ENCODE assay signal across 16 cellular contexts in genomic region chr14:97377550-97377949, GRCh38.
DNase-seq lines count a peak whose midpoint lies in the region; ATAC-seq and TF ChIP-seq lines count a peak whose summit lies in the region.
"Had no signal": no experiment of that assay in that cellular context is flagged by ENCODE, and none has a peak within 500 bp of the region (broad histone marks: within the 10 kb centered on the region; RNA-seq: fewer than 3 reads in every experiment).

No MANE protein-coding gene starts in this region.

- no peak for ATAC-seq in HG02973 (IDR thresholded peaks at IDR 0.05; ENCODE audit: unreplicated experiment)
- ATAC-seq: HepG2, Panc1, Right ventricle myocardium inferior had no signal

- no peaks in the 10 kb centered on the region for H3K27me3 ChIP-seq in GM06990 (replicated peaks; ENCODE audit: control insufficient read depth, insufficient read depth, low read length)

- DNase-seq in NCI-H1417 (lab: John Stamatoyannopoulos, UW) = peak in 2 of 3 experiments; percentile 16 to 45
- no peak for DNase-seq in NCI-H1417 treated with DMSO at 0.1 percent for 48 hours (lab: John Stamatoyannopoulos, UW)
- peak; percentile 40 for DNase-seq in GM06990 (ENCODE audit: extremely low read depth, insufficient read length)
- no peak for DNase-seq in activated CD4-positive, alpha-beta memory T cell treated with anti-CD3 and anti-CD28 coated beads, Interleukin-2, amount 10 ng/mL, durations not matched to agents 7 days and 5 days
- no peak for DNase-seq in immature natural killer cell
- DNase-seq in AG20443 (ENCODE audit: low spot score) = no peak
- DNase-seq in D341Med (ENCODE audit: low spot score) = no peak
- DNase-seq: GF-D8, HFFc6, KG1, NCI-H1436 treated with DMSO at 0.1 percent for 48 hours, NCI-H2081 had no signal

- peaks cover 13% of the 10 kb centered on the region for H3K36me3 Mint-ChIP-seq in activated CD4-positive, alpha-beta memory T cell treated with anti-CD3 and anti-CD28 coated beads, Interleukin-2, amount 10 ng/mL, durations not matched to agents 7 days and 5 days (ENCODE audit: low read depth)
- peaks cover 0 to 17% (median 5%) of the 10 kb centered on the region in 3 donors for H3K36me3 Mint-ChIP-seq in immature natural killer cell

- CTCF ChIA-PET in activated CD4-positive, alpha-beta memory T cell treated with anti-CD3 and anti-CD28 coated beads, Interleukin-2, amount 10 ng/mL, durations not matched to agents 7 days and 5 days (lab: Charles Lee) = interaction anchor here (1.2 kb wide), 1 partner anchor 80 kb away, joined by 3 read pairs; no protein-coding TSS in a partner anchor

- POLR2A ChIA-PET in activated CD4-positive, alpha-beta memory T cell treated with anti-CD3 and anti-CD28 coated beads, Interleukin-2, amount 10 ng/mL, durations not matched to agents 7 days and 5 days (lab: Charles Lee) = interaction anchor here (1.2 to 2.5 kb wide), 5 partner anchors 8 to 81 kb away, joined by 5 to 12 read pairs (median 5); no protein-coding TSS in a partner anchor

- H3K36me3 ChIP-seq in GM06990 (ENCODE audit: control insufficient read depth, insufficient read depth, low read length) = no peaks in the 10 kb centered on the region

- no peak overlapping the region for H3K4me3 Mint-ChIP-seq in activated CD4-positive, alpha-beta memory T cell treated with anti-CD3 and anti-CD28 coated beads, Interleukin-2, amount 10 ng/mL, durations not matched to agents 7 days and 5 days
- H3K4me3 Mint-ChIP-seq in immature natural killer cell = peak overlapping the region in 4 of 5 donors; percentile 40 to 87 (median 73)
- H3K4me3 Mint-ChIP-seq: HFFc6 had no signal

- no peaks in the 10 kb centered on the region for H3K27me3 Mint-ChIP-seq in activated CD4-positive, alpha-beta memory T cell treated with anti-CD3 and anti-CD28 coated beads, Interleukin-2, amount 10 ng/mL, durations not matched to agents 7 days and 5 days
- peaks cover 0 to 3% (median 2%) of the 10 kb centered on the region in 3 donors for H3K27me3 Mint-ChIP-seq in immature natural killer cell (ENCODE audit: low read depth in 3 of 3)

- peaks cover 4% of the 10 kb centered on the region for H3K9me3 Mint-ChIP-seq in activated CD4-positive, alpha-beta memory T cell treated with anti-CD3 and anti-CD28 coated beads, Interleukin-2, amount 10 ng/mL, durations not matched to agents 7 days and 5 days
- H3K9me3 Mint-ChIP-seq in immature natural killer cell = peaks cover 7 to 15% (median 9%) of the 10 kb centered on the region in 6 donors

- H3K4me3 ChIP-seq in GM06990 (replicated peaks; ENCODE audit: low read depth, low read length) = no peak overlapping the region

- no peak for TF ChIP-seq CTCF in GM06990 (IDR thresholded peaks at IDR 0.05; ENCODE audit: insufficient read depth, low read length, poor library complexity, severe bottlenecking)

- peaks cover 74% of the 10 kb centered on the region for H3K4me1 Mint-ChIP-seq in activated CD4-positive, alpha-beta memory T cell treated with anti-CD3 and anti-CD28 coated beads, Interleukin-2, amount 10 ng/mL, durations not matched to agents 7 days and 5 days
- H3K4me1 Mint-ChIP-seq in immature natural killer cell = peaks cover 87 to 93% of the 10 kb centered on the region in 2 donors

- peak overlapping the region; percentile 91 for H3K27ac Mint-ChIP-seq in activated CD4-positive, alpha-beta memory T cell treated with anti-CD3 and anti-CD28 coated beads, Interleukin-2, amount 10 ng/mL, durations not matched to agents 7 days and 5 days
- H3K27ac Mint-ChIP-seq in immature natural killer cell = peak overlapping the region; percentile 88 to 99 (median 96)
- H3K27ac Mint-ChIP-seq: HFFc6 had no signal

Comparison
In these comparisons a context has a peak if more than half of its experiments do, and no peak if none do; other contexts are left out.
1. DNase-seq: peak in NCI-H1417 (2 of 3) and GM06990 (single experiment); none in NCI-H1417 treated with DMSO at 0.1 percent for 48 hours (single experiment), activated CD4-positive, alpha-beta memory T cell treated with anti-CD3 and anti-CD28 coated beads, Interleukin-2, amount 10 ng/mL, durations not matched to agents 7 days and 5 days (single experiment), immature natural killer cell (0 of 3), AG20443 (single experiment) and D341Med (single experiment).